8 cellular contexts compared by ENCODE assay signal in genomic region chr17:81512984-81513668, GRCh38. TPM values are rescaled to one million over a fixed set of nuclear protein-coding genes. Genes with fewer than 3 reads are reported as not detected.
DNase-seq lines count a peak whose midpoint lies in the region; ATAC-seq, FAIRE-seq and TF ChIP-seq lines count a peak whose summit lies in the region.

No MANE protein-coding gene starts in this region.

- peak overlapping the region; percentile 73 for H3K27ac ChIP-seq in keratinocyte (ENCODE audit: control insufficient read depth, insufficient read depth, low read length)

- TF ChIP-seq CTCF in keratinocyte (optimal IDR thresholded peaks at IDR 0.05 in 1 of 3, IDR thresholded peaks at IDR 0.05 in 1 of 3, conservative IDR thresholded peaks at IDR 0.05 in 1 of 3; ENCODE audit: extremely low read depth in 1 of 3, insufficient read depth in 2 of 3, low read length in 3 of 3), result no peak

- H3K4me1 ChIP-seq in keratinocyte (ENCODE audit: control insufficient read depth, extremely low read depth, insufficient read depth, low read length), result peaks cover 8% of the 10 kb centered on the region

- H3K4me2 ChIP-seq in keratinocyte (ENCODE audit: control insufficient read depth, extremely low read depth, insufficient read depth, low read depth, low read length), result peak overlapping the region; percentile 51

- in situ Hi-C loops in T47D (cut with HindIII; ENCODE audit: low pct_unique_long_range_greater_than_20kb, low sequenced_read_pairs), result no loop called here

- H3K9me1 ChIP-seq in keratinocyte (ENCODE audit: control insufficient read depth, extremely low read depth, insufficient read depth, low read length), result no peaks in the 10 kb centered on the region

- dilution Hi-C loops in keratinocyte (cut with MboI; ENCODE audit: extremely low pct_ligation_motif_present, low sequenced_read_pairs), result no loop called here

- peaks cover 26% of the 10 kb centered on the region for H3K79me2 ChIP-seq in keratinocyte (ENCODE audit: control insufficient read depth, insufficient read depth, low read length)

- peak overlapping the region; percentile 67 for H3K9ac ChIP-seq in keratinocyte (ENCODE audit: control insufficient read depth, extremely low read depth, insufficient read depth, low read length)

- DNase-seq in NCI-H510A treated with DMSO at 0.1 percent for 48 hours (lab: John Stamatoyannopoulos, UW) (peak; percentile 60), NCI-H510A (lab: John Stamatoyannopoulos, UW) (no peak), LoVo (ENCODE audit: low spot score) (peak; percentile 61), T-helper 2 cell (peak in 4 of 5 experiments; percentile 33 to 83 (median 50)), T47D (ENCODE audit: low read depth in 1 of 2, low spot score in 1 of 2) (peak; percentile 65 to 82), keratinocyte (ENCODE audit: low read depth, low spot score) (no peak)
- peak; percentile 45 to 53 for DNase-seq in stimulated activated CD4-positive, alpha-beta T cell treated with anti-CD3 and anti-CD28 coated beads, Interleukin-1b, Interleukin-23, amount 100 ng/mL, for 4 hours (ENCODE audit: low read depth in 2 of 2)

- ATAC-seq in HG02840 (IDR thresholded peaks at IDR 0.05; ENCODE audit: low FRiP score, unreplicated experiment), result no peak

- peak overlapping the region; percentile 25 to 61 (median 51) for H3K4me3 ChIP-seq in keratinocyte (ENCODE audit: control insufficient read depth in 2 of 3, extremely low read depth in 1 of 3, insufficient read depth in 2 of 3, low read depth in 1 of 3, low read length in 3 of 3)

- H3K9me3 ChIP-seq in keratinocyte (ENCODE audit: control insufficient read depth, low read depth, low read length), result peaks cover 2% of the 10 kb centered on the region

- FAIRE-seq in keratinocyte (lab: Jason Lieb, UNC), result no peak

- no peaks in the 10 kb centered on the region for H3K27me3 ChIP-seq in keratinocyte (ENCODE audit: control insufficient read depth, extremely low read depth, insufficient read depth, low read length)

- H4K20me1 ChIP-seq in keratinocyte (ENCODE audit: control insufficient read depth, extremely low read depth, insufficient read depth, low read length), result peaks cover 35% of the 10 kb centered on the region

- peaks cover 20 to 29% of the 10 kb centered on the region in 2 experiments for H3K36me3 ChIP-seq in keratinocyte (ENCODE audit: control insufficient read depth in 2 of 2, extremely low read depth in 1 of 2, insufficient read depth in 2 of 2, low read length in 2 of 2)

- no peak overlapping the region for H2AFZ ChIP-seq in keratinocyte (ENCODE audit: control insufficient read depth, low read length)

RNA-seq across cellular contexts. Expression of gene ACTG1, which starts 0.5 kb away (rescaled TPM):
- polyA plus RNA-seq in keratinocyte, result 1,003 to 6,215 TPM (median 1,867 TPM) in 3 replicates
- polyA plus RNA-seq in keratinocyte (2011; ENCODE audit: low read depth), result 5,158 TPM
- 3,252 and 7,102 TPM in 2 replicates for polyA plus RNA-seq in keratinocyte (2011; cell fraction: cytosol; rRNA removed)
- 2,825 and 3,350 TPM in 2 replicates for polyA plus RNA-seq in keratinocyte (2011; cell fraction: nucleus; rRNA removed)
- 3,253 and 4,565 TPM in 2 replicates for polyA plus RNA-seq in keratinocyte (2012; ENCODE audit: low replicate concordance)
- polyA minus RNA-seq in keratinocyte, result 1,155 to 10,422 TPM (median 1,781 TPM) in 3 replicates
- polyA minus RNA-seq in keratinocyte (2011; cell fraction: cytosol; rRNA and poly(A)+ RNA removed), result 2,831 TPM
- 951 and 1,249 TPM in 2 replicates for polyA minus RNA-seq in keratinocyte (2011; cell fraction: nucleus; rRNA and poly(A)+ RNA removed)

RNA-seq across cellular contexts. Expression of gene FSCN2, which starts 15.1 kb away (rescaled TPM):
- not detected in 3 replicates for polyA plus RNA-seq in keratinocyte
- polyA plus RNA-seq in keratinocyte (2011; ENCODE audit: low read depth), result not detected
- not detected in 2 replicates for polyA plus RNA-seq in keratinocyte (2011; cell fraction: cytosol; rRNA removed)
- 0.09 and 0.19 TPM in 2 replicates for polyA plus RNA-seq in keratinocyte (2011; cell fraction: nucleus; rRNA removed)
- polyA plus RNA-seq in keratinocyte (2012; ENCODE audit: low replicate concordance), result not detected in 2 replicates
- not detected in 3 replicates for polyA minus RNA-seq in keratinocyte
- not detected for polyA minus RNA-seq in keratinocyte (2011; cell fraction: cytosol; rRNA and poly(A)+ RNA removed)
- 0.32 TPM in 1 of 2 replicates, not detected in the other for polyA minus RNA-seq in keratinocyte (2011; cell fraction: nucleus; rRNA and poly(A)+ RNA removed)

RNA-seq across cellular contexts. Expression of gene FAAP100, which starts 39.0 kb away (rescaled TPM):
- 3.8 to 7.4 TPM (median 6.9 TPM) in 3 replicates for polyA plus RNA-seq in keratinocyte
- polyA plus RNA-seq in keratinocyte (2011; ENCODE audit: low read depth), result 2.7 TPM
- 3.7 and 9.0 TPM in 2 replicates for polyA plus RNA-seq in keratinocyte (2011; cell fraction: cytosol; rRNA removed)
- 13.2 and 18.1 TPM in 2 replicates for polyA plus RNA-seq in keratinocyte (2011; cell fraction: nucleus; rRNA removed)
- 8.1 and 11.7 TPM in 2 replicates for polyA plus RNA-seq in keratinocyte (2012; ENCODE audit: low replicate concordance)
- polyA minus RNA-seq in keratinocyte, result 6.2 to 11.1 TPM (median 10.2 TPM) in 3 replicates
- polyA minus RNA-seq in keratinocyte (2011; cell fraction: cytosol; rRNA and poly(A)+ RNA removed), result 16.1 TPM
- 14.0 and 14.1 TPM in 2 replicates for polyA minus RNA-seq in keratinocyte (2011; cell fraction: nucleus; rRNA and poly(A)+ RNA removed)

Comparison
In these comparisons a context has a peak if more than half of its experiments do, and no peak if none do; other contexts are left out.
1. DNase-seq: peak in NCI-H510A treated with DMSO at 0.1 percent for 48 hours (single experiment), LoVo (single experiment), T-helper 2 cell (4 of 5), T47D (2 of 2) and stimulated activated CD4-positive, alpha-beta T cell treated with anti-CD3 and anti-CD28 coated beads, Interleukin-1b, Interleukin-23, amount 100 ng/mL, for 4 hours (2 of 2); none in NCI-H510A (single experiment) and keratinocyte (single experiment).